1 cellular context compared by ENCODE assay signal in the genomic region with DNA sequence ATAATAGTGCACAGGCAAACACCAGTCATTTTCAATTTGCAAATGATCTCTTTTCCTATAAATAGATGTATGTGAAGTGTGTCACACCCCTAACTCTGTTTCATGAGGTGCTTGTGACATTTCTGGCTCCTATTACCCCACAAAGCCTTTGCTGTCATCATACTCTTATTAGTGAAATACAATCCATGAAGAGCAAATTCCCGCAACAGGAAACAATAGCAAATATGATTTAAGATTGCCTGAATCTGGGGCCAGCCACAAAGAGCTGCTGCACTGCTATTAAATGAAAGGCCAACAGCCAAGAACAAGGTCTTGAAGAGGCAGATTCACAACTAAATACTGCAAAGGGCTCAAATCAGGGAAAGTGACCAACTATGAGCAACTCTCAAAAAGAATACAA.
TF ChIP-seq lines count a peak whose summit lies in the region.

No MANE protein-coding gene starts in this region.

TF ChIP-seq in HEK293, 187 proteins besides CTCF, POLR2A, EP300 and RAD21 (continued from another document):
- TF ChIP-seq ZFP37 (tag by site-specific recombination; IDR thresholded peaks at IDR 0.05) (no peak), ZNF221 (tag by site-specific recombination; IDR thresholded peaks at IDR 0.05; ENCODE audit: borderline replicate concordance) (no peak)
- TF ChIP-seq, protein P1, sequence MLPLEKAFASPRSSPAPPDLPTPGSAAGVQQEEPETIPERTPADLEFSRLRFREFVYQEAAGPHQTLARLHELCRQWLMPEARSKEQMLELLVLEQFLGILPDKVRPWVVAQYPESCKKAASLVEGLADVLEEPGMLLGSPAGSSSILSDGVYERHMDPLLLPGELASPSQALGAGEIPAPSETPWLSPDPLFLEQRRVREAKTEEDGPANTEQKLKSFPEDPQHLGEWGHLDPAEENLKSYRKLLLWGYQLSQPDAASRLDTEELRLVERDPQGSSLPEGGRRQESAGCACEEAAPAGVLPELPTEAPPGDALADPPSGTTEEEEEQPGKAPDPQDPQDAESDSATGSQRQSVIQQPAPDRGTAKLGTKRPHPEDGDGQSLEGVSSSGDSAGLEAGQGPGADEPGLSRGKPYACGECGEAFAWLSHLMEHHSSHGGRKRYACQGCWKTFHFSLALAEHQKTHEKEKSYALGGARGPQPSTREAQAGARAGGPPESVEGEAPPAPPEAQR (tag by site-specific recombination; IDR thresholded peaks at IDR 0.05): no peak
